Comparison of ENCODE assay signal across 17 cellular contexts in the genomic region with DNA sequence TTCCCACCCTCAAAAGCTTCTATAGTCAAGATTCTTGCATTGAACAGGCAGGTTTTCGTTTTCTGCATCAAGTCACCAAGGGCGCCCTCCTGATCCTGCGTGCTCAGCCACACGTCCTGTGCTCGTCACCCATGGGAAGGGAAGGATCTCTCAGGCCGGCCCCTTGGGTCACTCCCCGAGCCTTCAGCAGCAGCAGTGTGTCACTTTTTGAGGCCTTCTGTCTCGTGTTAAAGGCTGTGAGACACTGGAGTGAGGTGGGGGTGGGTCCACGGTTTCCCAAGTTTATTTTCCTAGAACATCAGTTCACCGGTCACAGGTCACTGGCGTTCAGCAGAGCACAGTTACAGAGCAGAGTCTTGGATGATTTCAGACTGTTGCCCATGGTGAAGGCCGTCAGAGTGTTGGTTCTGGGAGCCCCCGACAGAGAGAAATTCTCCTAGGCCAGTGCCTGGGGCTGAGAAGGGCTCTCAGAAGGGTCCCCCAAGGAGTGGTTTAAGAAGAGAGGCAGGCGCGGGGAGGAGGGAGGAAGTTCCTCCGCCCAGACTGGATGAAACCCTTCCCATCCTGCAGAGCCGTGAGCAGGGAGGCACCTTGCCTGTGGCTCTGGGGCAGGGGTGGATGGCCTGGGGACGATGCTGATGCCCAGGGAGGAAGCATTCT. TPM values are rescaled to one million over a fixed set of nuclear protein-coding genes. Genes with fewer than 3 reads are reported as not detected.
DNase-seq lines count a peak whose midpoint lies in the region; ATAC-seq and TF ChIP-seq lines count a peak whose summit lies in the region.
"Had no signal": no experiment of that assay in that cellular context is flagged by ENCODE, and none has a peak within 500 bp of the region (broad histone marks: within the 10 kb centered on the region; RNA-seq: fewer than 3 reads in every experiment).

No MANE protein-coding gene starts in this region.

- H3K4me3 ChIP-seq in SK-N-SH (ENCODE audit: low read depth in 2 of 2, low read length in 1 of 2), result no peak overlapping the region
- no peak overlapping the region for H3K4me3 ChIP-seq in osteoblast (ENCODE audit: insufficient read depth, low read length)
- H3K4me3 ChIP-seq: HAP-1, K562 had no signal

- peaks cover 2% of the 10 kb centered on the region for H3K4me1 Mint-ChIP-seq in CD14-positive monocyte
- H3K4me1 Mint-ChIP-seq in glutamatergic neuron (ENCODE audit: low read depth, unreplicated experiment), result peaks cover 33% of the 10 kb centered on the region

- H3K36me3 ChIP-seq in SK-N-SH (replicated peaks in 1 of 2; ENCODE audit: control insufficient read depth in 1 of 2, insufficient read depth in 2 of 2, low read length in 1 of 2) (peaks cover 13 to 56% of the 10 kb centered on the region in 2 experiments), osteoblast (ENCODE audit: insufficient read depth, low read length) (peaks cover 46% of the 10 kb centered on the region)

- no peak for TF ChIP-seq EP300 in SK-N-SH (IDR thresholded peaks at IDR 0.05; ENCODE audit: borderline replicate concordance in 1 of 2, low read depth in 1 of 2, low read length in 1 of 2)

- no peak overlapping the region for H3K4me3 Mint-ChIP-seq in CD14-positive monocyte
- H3K4me3 Mint-ChIP-seq in glutamatergic neuron (ENCODE audit: unreplicated experiment), result no peak overlapping the region
- H3K4me3 Mint-ChIP-seq: CD4-positive, alpha-beta memory T cell had no signal

- CTCF ChIA-PET in SK-N-SH (lab: Yijun Ruan, JAX), result interaction anchor here (1.3 to 3.2 kb wide), 3 partner anchors 10 to 15 kb away, joined by 3 to 8 read pairs (median 4); no protein-coding TSS in a partner anchor
- CTCF ChIA-PET in RWPE1 (lab: Yijun Ruan, JAX), result no interaction called here

- H3K27ac ChIP-seq in SK-N-SH (ENCODE audit: low read depth in 2 of 2, low read length in 1 of 2) (peak overlapping the region in 1 of 2 experiments; percentile 97; a peak in 1 of 4 replicates), osteoblast (ENCODE audit: low read depth, low read length) (no peak overlapping the region), RWPE1 (no peak overlapping the region)
- H3K27ac ChIP-seq: 22Rv1 had no signal

- no peaks in the 10 kb centered on the region for H3K9me3 Mint-ChIP-seq in CD14-positive monocyte
- H3K9me3 Mint-ChIP-seq in glutamatergic neuron (ENCODE audit: unreplicated experiment), result peaks cover 31% of the 10 kb centered on the region

- H2AFZ ChIP-seq in SK-N-SH (ENCODE audit: low read depth) (no peak overlapping the region), osteoblast (ENCODE audit: low read length) (no peak overlapping the region)

- H4K20me1 ChIP-seq in SK-N-SH (ENCODE audit: insufficient read depth) (peaks cover 12% of the 10 kb centered on the region), osteoblast (ENCODE audit: insufficient read depth, low read length) (peaks cover 33% of the 10 kb centered on the region)

- H3K27me3 Mint-ChIP-seq in CD14-positive monocyte (ENCODE audit: low read depth in 3 of 3) (no peaks in the 10 kb centered on the region), glutamatergic neuron (ENCODE audit: unreplicated experiment) (peaks cover 17% of the 10 kb centered on the region)
- H3K27me3 Mint-ChIP-seq: CD4-positive, alpha-beta memory T cell had no signal

- H3K27ac Mint-ChIP-seq in CD14-positive monocyte, result peak overlapping the region in 3 of 7 donors; percentile 18 to 74 (median 37)
- H3K27ac Mint-ChIP-seq in glutamatergic neuron (ENCODE audit: unreplicated experiment), result peak overlapping the region; percentile 44

- H3K79me2 ChIP-seq in SK-N-SH (ENCODE audit: insufficient read depth) (no peaks in the 10 kb centered on the region; the same call in 1 of the 2 replicates), osteoblast (ENCODE audit: insufficient read depth, low read length) (peaks cover 6% of the 10 kb centered on the region)

- no peaks in the 10 kb centered on the region for H3K9me2 ChIP-seq in SK-N-SH

- intact Hi-C loops in CD14-positive monocyte (cut with micrococcal nuclease), result no loop called here

- POLR2A ChIA-PET in SK-N-SH (lab: Yijun Ruan, JAX), result no interaction called here
- POLR2A ChIA-PET in RWPE1 (lab: Yijun Ruan, JAX; ENCODE audit: low non-redundant PET), result no interaction called here

- peaks cover 6 to 46% of the 10 kb centered on the region in 2 experiments; a peak in 2 of 4 replicates for H3K4me1 ChIP-seq in SK-N-SH (ENCODE audit: control insufficient read depth in 1 of 2, insufficient read depth in 2 of 2, low read depth in 1 of 2, low read length in 1 of 2)
- H3K4me1 ChIP-seq in osteoblast (ENCODE audit: insufficient read depth, low read length), result no peaks in the 10 kb centered on the region
- H3K4me1 ChIP-seq: HAP-1 had no signal

- peaks cover 44 to 78% of the 10 kb centered on the region in 2 donors for H3K36me3 Mint-ChIP-seq in CD14-positive monocyte
- no peaks in the 10 kb centered on the region for H3K36me3 Mint-ChIP-seq in glutamatergic neuron (ENCODE audit: unreplicated experiment)

- H3K9ac ChIP-seq in SK-N-SH, result no peak overlapping the region

- DNase-seq in SK-N-SH, result peak; percentile 11
- DNase-seq in CD14-positive monocyte (ENCODE audit: low spot score), result peak; percentile 30
- DNase-seq in glutamatergic neuron, result peak; percentile 15
- DNase-seq in osteoblast (ENCODE audit: insufficient read length, low spot score, missing footprints), result peak; percentile 52
- DNase-seq in RWPE1 (ENCODE audit: low spot score), result no peak
- DNase-seq: BE2C; CD4-positive, alpha-beta memory T cell; DMS79 treated with DMSO at 0.1 percent for 48 hours; NCI-H2029; NCI-H748 treated with DMSO at 0.1 percent for 48 hours; PC-3 had no signal

- no peaks in the 10 kb centered on the region for H3F3A ChIP-seq in SK-N-SH (replicated peaks; ENCODE audit: insufficient read depth)

- H3K4me2 ChIP-seq in SK-N-SH (no peak overlapping the region), osteoblast (ENCODE audit: insufficient read depth, low read length) (no peak overlapping the region)

- H3K9me3 ChIP-seq in SK-N-SH, result no peaks in the 10 kb centered on the region
- H3K9me3 ChIP-seq in osteoblast (ENCODE audit: low read depth, low read length), result no peaks in the 10 kb centered on the region
- H3K9me3 ChIP-seq: BE2C, HAP-1 had no signal

- WGBS in SK-N-SH (ENCODE audit: low lambda C conversion rate), result 93% methylated on average over 18 of the region's 18 CpGs

- no peak for ATAC-seq in SK-N-SH treated with all-trans-retinoic acid at 6 μM for 48 hours
- no peak for ATAC-seq in HG03196 (IDR thresholded peaks at IDR 0.05; ENCODE audit: unreplicated experiment)
- no peak for ATAC-seq in GM19467 (IDR thresholded peaks at IDR 0.05; ENCODE audit: unreplicated experiment)
- ATAC-seq: K562, PC-3 had no signal

- no peaks in the 10 kb centered on the region for H3K27me3 ChIP-seq in SK-N-SH (ENCODE audit: insufficient read depth)
- H3K27me3 ChIP-seq in osteoblast (ENCODE audit: insufficient read depth, low read length), result no peaks in the 10 kb centered on the region
- H3K27me3 ChIP-seq: BE2C had no signal

- TF ChIP-seq RAD21 in SK-N-SH (IDR thresholded peaks at IDR 0.05; ENCODE audit: low read length), result no peak

- TF ChIP-seq CTCF in SK-N-SH (IDR thresholded peaks at IDR 0.05), result no peak
- TF ChIP-seq CTCF in CD14-positive monocyte (IDR thresholded peaks at IDR 0.05), result no peak
- no peak for TF ChIP-seq CTCF in glutamatergic neuron (IDR thresholded peaks at IDR 0.05; ENCODE audit: partially characterized antibody, unreplicated experiment)
- TF ChIP-seq CTCF in osteoblast (IDR thresholded peaks at IDR 0.05; ENCODE audit: extremely low read depth, low read depth, low read length), result no peak
- TF ChIP-seq CTCF in RWPE1 (conservative IDR thresholded peaks at IDR 0.05; ENCODE audit: low read depth), result no peak

TF ChIP-seq in SK-N-SH, 30 proteins besides CTCF, POLR2A, EP300 and RAD21 (continues in another document):
- TF ChIP-seq SIN3A (IDR thresholded peaks at IDR 0.05; ENCODE audit: borderline replicate concordance, low read depth, low read length), result no peak
- no peak for TF ChIP-seq USF1 (IDR thresholded peaks at IDR 0.05; ENCODE audit: borderline replicate concordance, low read depth)
- TF ChIP-seq CHD2 (IDR thresholded peaks at IDR 0.05; ENCODE audit: low read length, partially characterized antibody), result no peak
- no peak for TF ChIP-seq RCOR1 (IDR thresholded peaks at IDR 0.05; ENCODE audit: low read length)
- no peak for TF ChIP-seq RFX5 (IDR thresholded peaks at IDR 0.05; ENCODE audit: low read length)
- no peak for TF ChIP-seq NFIC (IDR thresholded peaks at IDR 0.05; ENCODE audit: borderline replicate concordance)
- TF ChIP-seq FOSL2 (IDR thresholded peaks at IDR 0.05; ENCODE audit: borderline replicate concordance, low read depth), result no peak
- no peak for TF ChIP-seq EZH2phosphoT487 (IDR thresholded peaks at IDR 0.05; ENCODE audit: borderline replicate concordance, low read depth)

TF ChIP-seq in SK-N-SH treated with all-trans-retinoic acid at 6 μM for 48 hours, 23 proteins besides CTCF, POLR2A, EP300 and RAD21 (continues in another document):
- TF ChIP-seq ZNF565 (CRISPR knock-in tag; conservative IDR thresholded peaks at IDR 0.05; ENCODE audit: low read depth), result no peak
- TF ChIP-seq SNAI2 (CRISPR knock-in tag; IDR thresholded peaks at IDR 0.05), result no peak
- TF ChIP-seq PPARA (CRISPR knock-in tag; IDR thresholded peaks at IDR 0.05; ENCODE audit: borderline replicate concordance), result no peak
- no peak for TF ChIP-seq POU6F1 (CRISPR knock-in tag; IDR thresholded peaks at IDR 0.05; ENCODE audit: borderline replicate concordance, low read depth)
- TF ChIP-seq BACH2 (CRISPR knock-in tag; IDR thresholded peaks at IDR 0.05; ENCODE audit: borderline replicate concordance), result no peak
- TF ChIP-seq ISL1 (CRISPR knock-in tag; IDR thresholded peaks at IDR 0.05), result no peak
- TF ChIP-seq ESRRG (CRISPR knock-in tag; IDR thresholded peaks at IDR 0.05), result no peak

RNA-seq across cellular contexts. Expression of gene ADORA2A, which starts 13.5 kb away (rescaled TPM):
- 9.3 and 12.0 TPM in 2 replicates for polyA plus RNA-seq in SK-N-SH (2012; rRNA removed)
- polyA plus RNA-seq in SK-N-SH (2012; cell fraction: cytosol; rRNA removed), result 5.1 and 9.7 TPM in 2 replicates
- polyA plus RNA-seq in SK-N-SH (2012; cell fraction: nucleus; rRNA removed), result 22.5 and 26.1 TPM in 2 replicates
- polyA plus RNA-seq in CD14-positive monocyte, result 1 to 10 TPM; 5.8 to 6.5 TPM
- total RNA-seq in glutamatergic neuron (ENCODE audit: unreplicated experiment), result 15.9 TPM
- 0.72 and 1.2 TPM in 2 replicates for total RNA-seq in osteoblast
